In genomic region chr16:84617068-84617630, GRCh38 we compare ENCODE assay signal across 8 cellular contexts. TPM values are rescaled to one million over a fixed set of nuclear protein-coding genes. Genes with fewer than 3 reads are reported as not detected.
DNase-seq lines count a peak whose midpoint lies in the region; ATAC-seq lines count a peak whose summit lies in the region.

No MANE protein-coding gene starts in this region.

- ATAC-seq in GM21423 (IDR thresholded peaks at IDR 0.05; ENCODE audit: unreplicated experiment) (peak; percentile 28), left cardiac atrium (peak; percentile 4 to 6)

- H3K9ac ChIP-seq in skeletal muscle satellite cell (ENCODE audit: low read depth, low read length): peak overlapping the region; percentile 82

- no peaks in the 10 kb centered on the region for H3K9me3 ChIP-seq in skeletal muscle satellite cell (replicated peaks; ENCODE audit: low read length)

- H3K36me3 ChIP-seq in skeletal muscle satellite cell (ENCODE audit: insufficient read depth, low read length): peaks cover 32% of the 10 kb centered on the region

- H3K4me1 ChIP-seq in skeletal muscle satellite cell (ENCODE audit: control insufficient read depth, insufficient read depth, low read length): peaks cover 29% of the 10 kb centered on the region

- H3K27me3 ChIP-seq in skeletal muscle satellite cell (ENCODE audit: control insufficient read depth, insufficient read depth, low read length): no peaks in the 10 kb centered on the region

- peak; percentile 25 for DNase-seq in COR-L47 (lab: John Stamatoyannopoulos, UW)
- DNase-seq in Jurkat, Clone E6-1 (ENCODE audit: low read depth, low spot score): no peak
- peak; percentile 85 for DNase-seq in activated effector memory CD4-positive, alpha-beta T cell treated with anti-CD3 and anti-CD28 coated beads, Interleukin-2, amount 50 U/mL, for 16 hours
- DNase-seq in left cardiac atrium: peak; percentile 51
- no peak for DNase-seq in posterior vena cava (ENCODE audit: low spot score)
- DNase-seq in GM19240 (ENCODE audit: insufficient read length, low spot score): no peak

- H3K4me2 ChIP-seq in skeletal muscle satellite cell (ENCODE audit: low read length): peak overlapping the region; percentile 94

- H3K4me3 ChIP-seq in Jurkat, Clone E6-1 (ENCODE audit: low read length): peak overlapping the region; percentile 70
- peak overlapping the region; percentile 89 for H3K4me3 ChIP-seq in skeletal muscle satellite cell (ENCODE audit: low read length)

- intact Hi-C loops in left cardiac atrium (cut with DNase I): no loop called here
- intact Hi-C loops in posterior vena cava (cut with DNase I): loop anchor here in 1 of 2 donors (5.0 kb wide), 1 partner anchor 90 kb away; no protein-coding TSS in a partner anchor

RNA-seq across cellular contexts. Expression of gene COTL1, which starts 0.7 kb away (rescaled TPM):
- 349 TPM for polyA plus RNA-seq in Jurkat, Clone E6-1 (2012; ENCODE audit: insufficient read depth, insufficient read length)
- total RNA-seq in left cardiac atrium: 10 to 100 TPM; 37.3 to 43.9 TPM
- total RNA-seq in skeletal muscle satellite cell (2012; rRNA removed): 279 and 447 TPM in 2 replicates
- 10 to 100 TPM; 55.0 to 66.0 TPM for total RNA-seq in posterior vena cava

RNA-seq across cellular contexts. Expression of gene KLHL36, which starts 31.2 kb away (rescaled TPM):
- polyA plus RNA-seq in Jurkat, Clone E6-1 (2012; ENCODE audit: insufficient read depth, insufficient read length): 11.5 TPM
- 10 to 100 TPM; 35.8 to 47.0 TPM for total RNA-seq in left cardiac atrium
- total RNA-seq in skeletal muscle satellite cell (2012; rRNA removed): 46.6 and 50.5 TPM in 2 replicates
- 10 to 100 TPM; 48.5 to 49.4 TPM for total RNA-seq in posterior vena cava

Comparison
In these comparisons a context has a peak if more than half of its experiments do, and no peak if none do; other contexts are left out.
1. DNase-seq: peak in COR-L47 (single experiment), activated effector memory CD4-positive, alpha-beta T cell treated with anti-CD3 and anti-CD28 coated beads, Interleukin-2, amount 50 U/mL, for 16 hours (single experiment) and left cardiac atrium (single experiment); none in Jurkat, Clone E6-1 (single experiment), posterior vena cava (single experiment) and GM19240 (single experiment).